Comparison of ENCODE assay signal across 1 cellular context in the genomic region with DNA sequence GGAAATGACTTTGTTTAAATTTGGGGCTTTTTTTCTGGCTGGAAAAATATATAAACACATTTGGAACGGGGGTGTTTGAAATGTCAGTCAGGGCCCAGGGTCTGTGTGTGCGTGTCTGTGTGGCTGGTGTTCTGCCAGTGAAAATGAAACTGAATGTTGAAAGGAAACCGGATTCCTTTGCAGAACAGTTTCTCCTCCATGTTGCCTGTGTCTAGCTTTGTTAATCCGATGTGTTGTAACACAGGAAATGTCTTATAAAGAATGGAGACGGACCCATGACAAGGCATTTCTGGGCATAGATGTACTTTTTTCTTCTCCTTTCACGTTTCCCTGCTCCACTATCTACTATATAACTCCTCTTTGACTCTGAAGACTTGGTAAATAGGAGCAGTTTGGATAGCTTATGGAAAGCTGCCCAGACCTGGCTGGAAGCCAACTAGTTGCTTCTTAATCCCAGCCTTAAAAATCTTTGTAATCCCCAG.
TF ChIP-seq lines count a peak whose summit lies in the region.

No MANE protein-coding gene starts in this region.

TF ChIP-seq in K562, 482 proteins besides CTCF, POLR2A, EP300 and RAD21 (continued from another document and continues in another):
- peak; percentile 82 for TF ChIP-seq ZNF766 (CRISPR knock-in tag; conservative IDR thresholded peaks at IDR 0.05)
- TF ChIP-seq MTA2 (IDR thresholded peaks at IDR 0.05; ENCODE audit: low read depth) = no peak
- no peak for TF ChIP-seq HNRNPL (IDR thresholded peaks at IDR 0.05; ENCODE audit: low read depth, low read length)
- TF ChIP-seq MTF1 (CRISPR knock-in tag; IDR thresholded peaks at IDR 0.05; ENCODE audit: borderline replicate concordance) = no peak
- TF ChIP-seq ZNF584 (CRISPR knock-in tag; IDR thresholded peaks at IDR 0.05; ENCODE audit: low read depth) = 0 out of 2 replicates have a peak, but pooled peaks have one; percentile 26
- TF ChIP-seq ZNF778 (CRISPR knock-in tag; IDR thresholded peaks at IDR 0.05) = no peak
- no peak for TF ChIP-seq ETS2 (tag; IDR thresholded peaks at IDR 0.05; ENCODE audit: borderline replicate concordance, poor library complexity, severe bottlenecking)
- TF ChIP-seq PYGO2 (tag; IDR thresholded peaks at IDR 0.05) = no peak
- TF ChIP-seq KLF1 (tag; IDR thresholded peaks at IDR 0.05) = no peak
- TF ChIP-seq MBD2 (IDR thresholded peaks at IDR 0.05; ENCODE audit: borderline replicate concordance, low read depth) = no peak
- TF ChIP-seq BHLHE40 (IDR thresholded peaks at IDR 0.05; ENCODE audit: low read length) = no peak
- no peak for TF ChIP-seq ZNF124 (CRISPR knock-in tag; IDR thresholded peaks at IDR 0.05)
- peak; percentile 66 for TF ChIP-seq NFE2L1 (tag; IDR thresholded peaks at IDR 0.05; ENCODE audit: borderline replicate concordance, low read depth)
- TF ChIP-seq, protein P1, sequence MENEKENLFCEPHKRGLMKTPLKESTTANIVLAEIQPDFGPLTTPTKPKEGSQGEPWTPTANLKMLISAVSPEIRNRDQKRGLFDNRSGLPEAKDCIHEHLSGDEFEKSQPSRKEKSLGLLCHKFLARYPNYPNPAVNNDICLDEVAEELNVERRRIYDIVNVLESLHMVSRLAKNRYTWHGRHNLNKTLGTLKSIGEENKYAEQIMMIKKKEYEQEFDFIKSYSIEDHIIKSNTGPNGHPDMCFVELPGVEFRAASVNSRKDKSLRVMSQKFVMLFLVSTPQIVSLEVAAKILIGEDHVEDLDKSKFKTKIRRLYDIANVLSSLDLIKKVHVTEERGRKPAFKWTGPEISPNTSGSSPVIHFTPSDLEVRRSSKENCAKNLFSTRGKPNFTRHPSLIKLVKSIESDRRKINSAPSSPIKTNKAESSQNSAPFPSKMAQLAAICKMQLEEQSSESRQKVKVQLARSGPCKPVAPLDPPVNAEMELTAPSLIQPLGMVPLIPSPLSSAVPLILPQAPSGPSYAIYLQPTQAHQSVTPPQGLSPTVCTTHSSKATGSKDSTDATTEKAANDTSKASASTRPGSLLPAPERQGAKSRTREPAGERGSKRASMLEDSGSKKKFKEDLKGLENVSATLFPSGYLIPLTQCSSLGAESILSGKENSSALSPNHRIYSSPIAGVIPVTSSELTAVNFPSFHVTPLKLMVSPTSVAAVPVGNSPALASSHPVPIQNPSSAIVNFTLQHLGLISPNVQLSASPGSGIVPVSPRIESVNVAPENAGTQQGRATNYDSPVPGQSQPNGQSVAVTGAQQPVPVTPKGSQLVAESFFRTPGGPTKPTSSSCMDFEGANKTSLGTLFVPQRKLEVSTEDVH (IDR thresholded peaks at IDR 0.05; ENCODE audit: low read depth, partially characterized antibody) = no peak
- TF ChIP-seq SETDB1 (IDR thresholded peaks at IDR 0.05; ENCODE audit: low read length) = no peak
- TF ChIP-seq CEBPB (tag; IDR thresholded peaks at IDR 0.05) = peak; percentile 75
- no peak for TF ChIP-seq SIRT6 (IDR thresholded peaks at IDR 0.05; ENCODE audit: low read depth, low read length)
- TF ChIP-seq MYC (IDR thresholded peaks at IDR 0.05; ENCODE audit: low read depth, low read length) = no peak
- no peak for TF ChIP-seq MYC (CRISPR knock-in tag; IDR thresholded peaks at IDR 0.05; ENCODE audit: borderline replicate concordance, low read depth)
- TF ChIP-seq, protein P2, sequence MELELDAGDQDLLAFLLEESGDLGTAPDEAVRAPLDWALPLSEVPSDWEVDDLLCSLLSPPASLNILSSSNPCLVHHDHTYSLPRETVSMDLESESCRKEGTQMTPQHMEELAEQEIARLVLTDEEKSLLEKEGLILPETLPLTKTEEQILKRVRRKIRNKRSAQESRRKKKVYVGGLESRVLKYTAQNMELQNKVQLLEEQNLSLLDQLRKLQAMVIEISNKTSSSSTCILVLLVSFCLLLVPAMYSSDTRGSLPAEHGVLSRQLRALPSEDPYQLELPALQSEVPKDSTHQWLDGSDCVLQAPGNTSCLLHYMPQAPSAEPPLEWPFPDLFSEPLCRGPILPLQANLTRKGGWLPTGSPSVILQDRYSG (tag; conservative IDR thresholded peaks at IDR 0.05; ENCODE audit: low read depth) = peak; percentile 76; the same call in 1 of the 2 replicates
- TF ChIP-seq, protein P3, sequence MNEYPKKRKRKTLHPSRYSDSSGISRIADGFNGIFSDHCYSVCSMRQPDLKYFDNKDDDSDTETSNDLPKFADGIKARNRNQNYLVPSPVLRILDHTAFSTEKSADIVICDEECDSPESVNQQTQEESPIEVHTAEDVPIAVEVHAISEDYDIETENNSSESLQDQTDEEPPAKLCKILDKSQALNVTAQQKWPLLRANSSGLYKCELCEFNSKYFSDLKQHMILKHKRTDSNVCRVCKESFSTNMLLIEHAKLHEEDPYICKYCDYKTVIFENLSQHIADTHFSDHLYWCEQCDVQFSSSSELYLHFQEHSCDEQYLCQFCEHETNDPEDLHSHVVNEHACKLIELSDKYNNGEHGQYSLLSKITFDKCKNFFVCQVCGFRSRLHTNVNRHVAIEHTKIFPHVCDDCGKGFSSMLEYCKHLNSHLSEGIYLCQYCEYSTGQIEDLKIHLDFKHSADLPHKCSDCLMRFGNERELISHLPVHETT (CRISPR knock-in tag; conservative IDR thresholded peaks at IDR 0.05 in 1 of 2, IDR thresholded peaks at IDR 0.05 in 1 of 2) = peak in 1 of 2 experiments; percentile 76; a peak in 2 of 4 replicates
- TF ChIP-seq, protein P4, sequence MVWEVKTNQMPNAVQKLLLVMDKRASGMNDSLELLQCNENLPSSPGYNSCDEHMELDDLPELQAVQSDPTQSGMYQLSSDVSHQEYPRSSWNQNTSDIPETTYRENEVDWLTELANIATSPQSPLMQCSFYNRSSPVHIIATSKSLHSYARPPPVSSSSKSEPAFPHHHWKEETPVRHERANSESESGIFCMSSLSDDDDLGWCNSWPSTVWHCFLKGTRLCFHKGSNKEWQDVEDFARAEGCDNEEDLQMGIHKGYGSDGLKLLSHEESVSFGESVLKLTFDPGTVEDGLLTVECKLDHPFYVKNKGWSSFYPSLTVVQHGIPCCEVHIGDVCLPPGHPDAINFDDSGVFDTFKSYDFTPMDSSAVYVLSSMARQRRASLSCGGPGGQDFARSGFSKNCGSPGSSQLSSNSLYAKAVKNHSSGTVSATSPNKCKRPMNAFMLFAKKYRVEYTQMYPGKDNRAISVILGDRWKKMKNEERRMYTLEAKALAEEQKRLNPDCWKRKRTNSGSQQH (CRISPR knock-in tag; IDR thresholded peaks at IDR 0.05) = no peak
- TF ChIP-seq, protein P5, sequence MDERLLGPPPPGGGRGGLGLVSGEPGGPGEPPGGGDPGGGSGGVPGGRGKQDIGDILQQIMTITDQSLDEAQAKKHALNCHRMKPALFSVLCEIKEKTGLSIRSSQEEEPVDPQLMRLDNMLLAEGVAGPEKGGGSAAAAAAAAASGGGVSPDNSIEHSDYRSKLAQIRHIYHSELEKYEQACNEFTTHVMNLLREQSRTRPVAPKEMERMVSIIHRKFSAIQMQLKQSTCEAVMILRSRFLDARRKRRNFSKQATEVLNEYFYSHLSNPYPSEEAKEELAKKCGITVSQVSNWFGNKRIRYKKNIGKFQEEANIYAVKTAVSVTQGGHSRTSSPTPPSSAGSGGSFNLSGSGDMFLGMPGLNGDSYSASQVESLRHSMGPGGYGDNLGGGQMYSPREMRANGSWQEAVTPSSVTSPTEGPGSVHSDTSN (CRISPR knock-in tag; IDR thresholded peaks at IDR 0.05; ENCODE audit: low read depth) = no peak
- TF ChIP-seq, protein P5 (tag; conservative IDR thresholded peaks at IDR 0.05; ENCODE audit: low read depth) = peak; percentile 20; the same call in 1 of the 2 replicates
- no peak for TF ChIP-seq RBBP5 (IDR thresholded peaks at IDR 0.05; ENCODE audit: borderline replicate concordance, insufficient read depth, low read length, poor library complexity, severe bottlenecking)
- no peak for TF ChIP-seq ETV6 (IDR thresholded peaks at IDR 0.05; ENCODE audit: borderline replicate concordance in 1 of 2, low read depth in 2 of 2, low read length in 1 of 2)
- no peak for TF ChIP-seq ETV6 (CRISPR knock-in tag; IDR thresholded peaks at IDR 0.05; ENCODE audit: borderline replicate concordance)
- TF ChIP-seq KLF6 (CRISPR knock-in tag; IDR thresholded peaks at IDR 0.05; ENCODE audit: borderline replicate concordance) = no peak
- TF ChIP-seq MAZ (CRISPR knock-in tag; conservative IDR thresholded peaks at IDR 0.05 in 1 of 2, IDR thresholded peaks at IDR 0.05 in 1 of 2) = no peak
- TF ChIP-seq, protein P6, sequence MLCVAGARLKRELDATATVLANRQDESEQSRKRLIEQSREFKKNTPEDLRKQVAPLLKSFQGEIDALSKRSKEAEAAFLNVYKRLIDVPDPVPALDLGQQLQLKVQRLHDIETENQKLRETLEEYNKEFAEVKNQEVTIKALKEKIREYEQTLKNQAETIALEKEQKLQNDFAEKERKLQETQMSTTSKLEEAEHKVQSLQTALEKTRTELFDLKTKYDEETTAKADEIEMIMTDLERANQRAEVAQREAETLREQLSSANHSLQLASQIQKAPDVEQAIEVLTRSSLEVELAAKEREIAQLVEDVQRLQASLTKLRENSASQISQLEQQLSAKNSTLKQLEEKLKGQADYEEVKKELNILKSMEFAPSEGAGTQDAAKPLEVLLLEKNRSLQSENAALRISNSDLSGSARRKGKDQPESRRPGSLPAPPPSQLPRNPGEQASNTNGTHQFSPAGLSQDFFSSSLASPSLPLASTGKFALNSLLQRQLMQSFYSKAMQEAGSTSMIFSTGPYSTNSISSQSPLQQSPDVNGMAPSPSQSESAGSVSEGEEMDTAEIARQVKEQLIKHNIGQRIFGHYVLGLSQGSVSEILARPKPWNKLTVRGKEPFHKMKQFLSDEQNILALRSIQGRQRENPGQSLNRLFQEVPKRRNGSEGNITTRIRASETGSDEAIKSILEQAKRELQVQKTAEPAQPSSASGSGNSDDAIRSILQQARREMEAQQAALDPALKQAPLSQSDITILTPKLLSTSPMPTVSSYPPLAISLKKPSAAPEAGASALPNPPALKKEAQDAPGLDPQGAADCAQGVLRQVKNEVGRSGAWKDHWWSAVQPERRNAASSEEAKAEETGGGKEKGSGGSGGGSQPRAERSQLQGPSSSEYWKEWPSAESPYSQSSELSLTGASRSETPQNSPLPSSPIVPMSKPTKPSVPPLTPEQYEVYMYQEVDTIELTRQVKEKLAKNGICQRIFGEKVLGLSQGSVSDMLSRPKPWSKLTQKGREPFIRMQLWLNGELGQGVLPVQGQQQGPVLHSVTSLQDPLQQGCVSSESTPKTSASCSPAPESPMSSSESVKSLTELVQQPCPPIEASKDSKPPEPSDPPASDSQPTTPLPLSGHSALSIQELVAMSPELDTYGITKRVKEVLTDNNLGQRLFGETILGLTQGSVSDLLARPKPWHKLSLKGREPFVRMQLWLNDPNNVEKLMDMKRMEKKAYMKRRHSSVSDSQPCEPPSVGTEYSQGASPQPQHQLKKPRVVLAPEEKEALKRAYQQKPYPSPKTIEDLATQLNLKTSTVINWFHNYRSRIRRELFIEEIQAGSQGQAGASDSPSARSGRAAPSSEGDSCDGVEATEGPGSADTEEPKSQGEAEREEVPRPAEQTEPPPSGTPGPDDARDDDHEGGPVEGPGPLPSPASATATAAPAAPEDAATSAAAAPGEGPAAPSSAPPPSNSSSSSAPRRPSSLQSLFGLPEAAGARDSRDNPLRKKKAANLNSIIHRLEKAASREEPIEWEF (CRISPR knock-in tag; IDR thresholded peaks at IDR 0.05) = no peak
- TF ChIP-seq YBX1 (IDR thresholded peaks at IDR 0.05) = no peak
- no peak for TF ChIP-seq ZNF347 (CRISPR knock-in tag; IDR thresholded peaks at IDR 0.05; ENCODE audit: low read depth)
- no peak for TF ChIP-seq NCOA4 (IDR thresholded peaks at IDR 0.05; ENCODE audit: partially characterized antibody)
- TF ChIP-seq KLF13 (tag; IDR thresholded peaks at IDR 0.05; ENCODE audit: borderline replicate concordance, low read depth) = no peak
- TF ChIP-seq SIN3A (IDR thresholded peaks at IDR 0.05; ENCODE audit: borderline replicate concordance in 2 of 2, control insufficient read depth in 1 of 2, low read depth in 2 of 2, low read length in 2 of 2) = no peak
- TF ChIP-seq C11orf30 (IDR thresholded peaks at IDR 0.05; ENCODE audit: low read depth) = peak; percentile 52
- TF ChIP-seq ZNF79 (CRISPR knock-in tag; IDR thresholded peaks at IDR 0.05; ENCODE audit: low read depth) = peak; percentile 22; the same call in 1 of the 2 replicates
- TF ChIP-seq MED1 (CRISPR knock-in tag; IDR thresholded peaks at IDR 0.05; ENCODE audit: borderline replicate concordance) = no peak
- peak; percentile 75; the same call in 1 of the 2 replicates for TF ChIP-seq ZNF175 (CRISPR knock-in tag; IDR thresholded peaks at IDR 0.05; ENCODE audit: low read depth)
- TF ChIP-seq, protein P7, sequence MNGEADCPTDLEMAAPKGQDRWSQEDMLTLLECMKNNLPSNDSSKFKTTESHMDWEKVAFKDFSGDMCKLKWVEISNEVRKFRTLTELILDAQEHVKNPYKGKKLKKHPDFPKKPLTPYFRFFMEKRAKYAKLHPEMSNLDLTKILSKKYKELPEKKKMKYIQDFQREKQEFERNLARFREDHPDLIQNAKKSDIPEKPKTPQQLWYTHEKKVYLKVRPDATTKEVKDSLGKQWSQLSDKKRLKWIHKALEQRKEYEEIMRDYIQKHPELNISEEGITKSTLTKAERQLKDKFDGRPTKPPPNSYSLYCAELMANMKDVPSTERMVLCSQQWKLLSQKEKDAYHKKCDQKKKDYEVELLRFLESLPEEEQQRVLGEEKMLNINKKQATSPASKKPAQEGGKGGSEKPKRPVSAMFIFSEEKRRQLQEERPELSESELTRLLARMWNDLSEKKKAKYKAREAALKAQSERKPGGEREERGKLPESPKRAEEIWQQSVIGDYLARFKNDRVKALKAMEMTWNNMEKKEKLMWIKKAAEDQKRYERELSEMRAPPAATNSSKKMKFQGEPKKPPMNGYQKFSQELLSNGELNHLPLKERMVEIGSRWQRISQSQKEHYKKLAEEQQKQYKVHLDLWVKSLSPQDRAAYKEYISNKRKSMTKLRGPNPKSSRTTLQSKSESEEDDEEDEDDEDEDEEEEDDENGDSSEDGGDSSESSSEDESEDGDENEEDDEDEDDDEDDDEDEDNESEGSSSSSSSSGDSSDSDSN (IDR thresholded peaks at IDR 0.05; ENCODE audit: borderline replicate concordance in 1 of 2, low read depth in 2 of 2, low read length in 2 of 2) = no peak
- TF ChIP-seq NFIC (IDR thresholded peaks at IDR 0.05) = peak; percentile 84
- TF ChIP-seq GATAD2A (IDR thresholded peaks at IDR 0.05) = no peak
- no peak for TF ChIP-seq NFRKB (IDR thresholded peaks at IDR 0.05; ENCODE audit: low read depth)
